ENCODE assay signal across 11 cellular contexts in genomic region chr1:39657402-39657801, GRCh38. TPM values are rescaled to one million over a fixed set of nuclear protein-coding genes. Genes with fewer than 3 reads are reported as not detected.
DNase-seq lines count a peak whose midpoint lies in the region; ATAC-seq lines count a peak whose summit lies in the region.
"Had no signal": no experiment of that assay in that cellular context is flagged by ENCODE, and none has a peak within 500 bp of the region (broad histone marks: within the 10 kb centered on the region; RNA-seq: fewer than 3 reads in every experiment).

No MANE protein-coding gene starts in this region.

- H3K18ac ChIP-seq in neuronal stem cell (ENCODE audit: low read length) = peak overlapping the region; percentile 40

- no peak overlapping the region for H4K91ac ChIP-seq in neuronal stem cell (ENCODE audit: low read depth, low read length, poor library complexity)

- H4K20me1 ChIP-seq in Karpas-422 (ENCODE audit: insufficient read depth, low read depth, low read length) = no peaks in the 10 kb centered on the region

- no peaks in the 10 kb centered on the region for H3K79me2 ChIP-seq in Karpas-422 (ENCODE audit: low read length)

- peak overlapping the region; percentile 22 for H2AK5ac ChIP-seq in neuronal stem cell (ENCODE audit: low read depth, low read length)

- H3K27me3 ChIP-seq in Karpas-422 (ENCODE audit: low read length) = no peaks in the 10 kb centered on the region
- H3K27me3 ChIP-seq in neuronal stem cell (ENCODE audit: control insufficient read depth in 3 of 3, insufficient read depth in 3 of 3, low read depth in 1 of 3, low read length in 3 of 3) = peaks cover 0 to 50% (median 2%) of the 10 kb centered on the region in 3 experiments

- no peak overlapping the region for H3K4me2 ChIP-seq in Karpas-422 (ENCODE audit: low read depth, low read length, poor library complexity, severe bottlenecking)
- no peak overlapping the region for H3K4me2 ChIP-seq in neuronal stem cell (ENCODE audit: insufficient read depth, low read length, poor library complexity, severe bottlenecking)

- H2BK15ac ChIP-seq in neuronal stem cell (ENCODE audit: low read length) = peak overlapping the region; percentile 43

- H3K79me1 ChIP-seq in neuronal stem cell (ENCODE audit: low read depth, low read length) = no peaks in the 10 kb centered on the region

- no peak overlapping the region for H3K4ac ChIP-seq in neuronal stem cell (ENCODE audit: low read length)

- H3K23ac ChIP-seq in neuronal stem cell (ENCODE audit: low read depth, low read length, poor library complexity) = no peak overlapping the region

- peak overlapping the region; percentile 18; the same call in 1 of the 2 replicates for H3K4me3 ChIP-seq in Karpas-422 (ENCODE audit: low read length)
- H3K4me3 ChIP-seq in neuronal stem cell (ENCODE audit: low read length in 2 of 2) = no peak overlapping the region

- no peak overlapping the region for H2BK12ac ChIP-seq in neuronal stem cell (ENCODE audit: low read length)

- no peaks in the 10 kb centered on the region for H3K9me3 ChIP-seq in Karpas-422 (ENCODE audit: low read length)
- no peaks in the 10 kb centered on the region for H3K9me3 ChIP-seq in neuronal stem cell (replicated peaks in 1 of 2; ENCODE audit: control insufficient read depth in 2 of 2, insufficient read depth in 1 of 2, low read depth in 1 of 2, low read length in 2 of 2)

- no peak overlapping the region for H2BK5ac ChIP-seq in neuronal stem cell (ENCODE audit: low read length)

- H3K4me1 ChIP-seq in Karpas-422 (ENCODE audit: low read length) = no peaks in the 10 kb centered on the region
- H3K4me1 ChIP-seq in neuronal stem cell (ENCODE audit: control insufficient read depth in 2 of 2, insufficient read depth in 1 of 2, low read depth in 1 of 2, low read length in 2 of 2) = peaks cover 2 to 5% of the 10 kb centered on the region in 2 donors

- no CpG with 5 or more reads among the region's 3 CpGs for WGBS in neuronal stem cell (ENCODE audit: extremely low coverage in 2 of 2, insufficient read length in 2 of 2, insufficient replicate concordance in 1 of 2), 2 donors

- H3K9me2 ChIP-seq in Karpas-422 (replicated peaks; ENCODE audit: insufficient read depth, low read length) = no peaks in the 10 kb centered on the region

- H3K27ac ChIP-seq in Karpas-422 (ENCODE audit: low read length) (no peak overlapping the region), angular gyrus (ENCODE audit: low read depth, low read length) (peak overlapping the region; percentile 60), neuronal stem cell (replicated peaks; ENCODE audit: low read length) (no peak overlapping the region)

- H3K14ac ChIP-seq in neuronal stem cell (ENCODE audit: low read length) = no peak overlapping the region

- DNase-seq in DMS 273 (lab: John Stamatoyannopoulos, UW; ENCODE audit: unreplicated experiment) (peak; percentile 95), Karpas-422 (no peak), neuronal stem cell (ENCODE audit: low spot score) (no peak), GM19240 (ENCODE audit: insufficient read length, low spot score) (no peak), SW 1271 (lab: John Stamatoyannopoulos, UW) (no peak)

- H3K36me3 ChIP-seq in Karpas-422 (ENCODE audit: insufficient read depth, low read length) = no peaks in the 10 kb centered on the region
- H3K36me3 ChIP-seq in neuronal stem cell (replicated peaks in 1 of 2; ENCODE audit: control insufficient read depth in 2 of 2, insufficient read depth in 2 of 2, low read length in 2 of 2) = no peaks in the 10 kb centered on the region

- H4K8ac ChIP-seq in neuronal stem cell (ENCODE audit: low read depth, low read length) = no peak overlapping the region

- no peak overlapping the region for H2BK120ac ChIP-seq in neuronal stem cell (ENCODE audit: low read depth, low read length)

- H3K9ac ChIP-seq in Karpas-422 (ENCODE audit: low read length) = peak overlapping the region; percentile 47; the same call in 1 of the 2 replicates
- H3K9ac ChIP-seq in neuronal stem cell (ENCODE audit: low read depth, low read length, poor library complexity) = no peak overlapping the region

- ATAC-seq in GM18909 (IDR thresholded peaks at IDR 0.05; ENCODE audit: poor library complexity, unreplicated experiment) (no peak), GM19455 (IDR thresholded peaks at IDR 0.05; ENCODE audit: unreplicated experiment) (no peak)

- H2AFZ ChIP-seq in Karpas-422 (ENCODE audit: low read length) (no peak overlapping the region), neuronal stem cell (ENCODE audit: low read length) (peak overlapping the region; percentile 85)

RNA-seq across cellular contexts. Expression of gene NT5C1A, which starts 14.5 kb away (rescaled TPM):
- 0.52 and 0.61 TPM in 2 replicates for total RNA-seq in Karpas-422 (2014; rRNA removed; shearing (Covaris generic); ENCODE audit: low replicate concordance)
- 0.04 TPM for polyA plus RNA-seq in neuronal stem cell (2013, experiment 1 of 2)
- polyA plus RNA-seq in neuronal stem cell (2013, experiment 2 of 2) = not detected
- total RNA-seq: bronchial epithelial cell, HT-29 had no signal

RNA-seq across cellular contexts. Expression of gene HEYL, which starts 18.0 kb away (rescaled TPM):
- not detected in 2 replicates for total RNA-seq in Karpas-422 (2014; rRNA removed; shearing (Covaris generic); ENCODE audit: low replicate concordance)
- 6.7 TPM for polyA plus RNA-seq in neuronal stem cell (2013, experiment 1 of 2)
- 6.9 TPM for polyA plus RNA-seq in neuronal stem cell (2013, experiment 2 of 2)
- total RNA-seq: bronchial epithelial cell, H4 had no signal

RNA-seq across cellular contexts. Expression of gene HPCAL4, which starts 33.8 kb away (rescaled TPM):
- 0.15 TPM in 1 of 2 replicates, not detected in the other for total RNA-seq in Karpas-422 (2014; rRNA removed; shearing (Covaris generic); ENCODE audit: low replicate concordance)
- polyA plus RNA-seq in neuronal stem cell (2013, experiment 1 of 2) = 0.18 TPM
- 0.11 TPM for polyA plus RNA-seq in neuronal stem cell (2013, experiment 2 of 2)
- total RNA-seq: HT-29 had no signal
